1 cellular context compared by ENCODE assay signal in genomic region chr3:16513141-16514020, GRCh38.
TF ChIP-seq lines count a peak whose summit lies in the region.

TSS of gene RFTN1 (minus strand) at chr3:16513699. CDS start at chr3:16493869, 19,830 bp downstream.

TF ChIP-seq in H1, 55 proteins besides CTCF, POLR2A, EP300 and RAD21 (continued from another document):
- TF ChIP-seq USF2 (IDR thresholded peaks at IDR 0.05; ENCODE audit: low read length) = no peak
- no peak for TF ChIP-seq CBX5 (IDR thresholded peaks at IDR 0.05; ENCODE audit: low read depth, low read length)
- TF ChIP-seq BACH1 (IDR thresholded peaks at IDR 0.05; ENCODE audit: low read length) = no peak
- no peak for TF ChIP-seq KDM5A (IDR thresholded peaks at IDR 0.05; ENCODE audit: low read length)
- peak; percentile 63 for TF ChIP-seq SUZ12 (IDR thresholded peaks at IDR 0.05; ENCODE audit: low read length)
- no peak for TF ChIP-seq RXRA (IDR thresholded peaks at IDR 0.05; ENCODE audit: insufficient read depth, low read depth, low read length)
- no peak for TF ChIP-seq POU5F1 (IDR thresholded peaks at IDR 0.05; ENCODE audit: low read depth, low read length)
- no peak for TF ChIP-seq NRF1 (IDR thresholded peaks at IDR 0.05; ENCODE audit: low read depth, low read length)
- no peak for TF ChIP-seq ZNF274 (IDR thresholded peaks at IDR 0.05; ENCODE audit: borderline replicate concordance, extremely low read depth, low read length)
- TF ChIP-seq SIX5 (IDR thresholded peaks at IDR 0.05; ENCODE audit: low read depth, low read length) = no peak
- no peak for TF ChIP-seq TCF12 (IDR thresholded peaks at IDR 0.05; ENCODE audit: low read depth, low read length)
- no peak for TF ChIP-seq RFX5 (IDR thresholded peaks at IDR 0.05; ENCODE audit: borderline replicate concordance, low read depth, low read length)
- TF ChIP-seq BRCA1 (IDR thresholded peaks at IDR 0.05; ENCODE audit: low read depth, low read length) = no peak
- no peak for TF ChIP-seq YY1 (IDR thresholded peaks at IDR 0.05; ENCODE audit: low read depth, low read length)
- TF ChIP-seq CEBPB (IDR thresholded peaks at IDR 0.05; ENCODE audit: low read depth, low read length) = no peak
- no peak for TF ChIP-seq ATF2 (IDR thresholded peaks at IDR 0.05; ENCODE audit: low read length)
- TF ChIP-seq CHD7 (IDR thresholded peaks at IDR 0.05; ENCODE audit: insufficient replicate concordance, low read length) = no peak
- TF ChIP-seq BCL11A (IDR thresholded peaks at IDR 0.05; ENCODE audit: low read depth in 2 of 2, low read length in 2 of 2) = no peak
- TF ChIP-seq GABPA (IDR thresholded peaks at IDR 0.05; ENCODE audit: borderline replicate concordance, insufficient read depth, low read length) = no peak
- TF ChIP-seq E2F6 (IDR thresholded peaks at IDR 0.05) = peak; percentile 6; the same call in 1 of the 2 replicates
- peak; percentile 36; the same call in 1 of the 2 replicates for TF ChIP-seq MAX (IDR thresholded peaks at IDR 0.05)
- TF ChIP-seq HDAC2 (IDR thresholded peaks at IDR 0.05; ENCODE audit: borderline replicate concordance in 1 of 2, low read depth in 2 of 2, low read length in 2 of 2) = no peak
- 0 out of 4 replicates have a peak, but pooled peaks of 1 of the 2 experiments have one; percentile 35 for TF ChIP-seq SIN3A (conservative IDR thresholded peaks at IDR 0.05 in 1 of 2, IDR thresholded peaks at IDR 0.05 in 1 of 2; ENCODE audit: low read depth in 1 of 2, low read length in 2 of 2)
- TF ChIP-seq SP2 (IDR thresholded peaks at IDR 0.05; ENCODE audit: low read length) = no peak
